In the genomic region with DNA sequence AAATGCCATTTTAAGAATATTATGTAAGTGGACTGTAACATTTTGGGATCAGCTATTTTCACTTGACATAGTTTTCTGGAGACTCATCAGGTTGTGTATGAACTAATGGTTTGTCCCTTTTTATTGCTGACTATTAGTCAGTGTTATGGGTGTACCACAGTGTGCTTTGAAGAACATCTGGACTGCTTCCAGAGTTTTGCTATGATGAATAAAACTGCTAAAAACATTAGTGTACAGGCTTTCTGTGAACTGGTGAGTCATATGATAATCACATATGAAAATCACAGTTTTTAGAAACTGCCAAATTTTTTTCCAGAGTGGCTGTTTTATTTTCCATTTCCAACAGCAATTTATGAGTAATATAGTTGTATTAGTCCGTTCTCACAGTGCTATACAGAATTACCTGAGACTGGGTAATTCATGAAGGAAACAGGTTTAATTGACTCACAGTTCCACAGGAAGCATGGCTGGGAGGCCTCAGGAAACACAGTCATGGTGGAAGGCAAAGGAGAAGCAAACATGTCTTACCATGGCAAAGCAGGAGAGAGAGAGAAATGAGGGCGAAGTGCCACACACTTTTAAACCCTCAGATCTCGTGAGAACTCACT, we compare ENCODE assay signal across 16 cellular contexts.
DNase-seq lines count a peak whose midpoint lies in the region; ATAC-seq and TF ChIP-seq lines count a peak whose summit lies in the region.
"Had no signal": no experiment of that assay in that cellular context is flagged by ENCODE, and none has a peak within 500 bp of the region (broad histone marks: within the 10 kb centered on the region; RNA-seq: fewer than 3 reads in every experiment).

No MANE protein-coding gene starts in this region.

- intact Hi-C loops in activated CD4-positive, alpha-beta T cell treated with anti-CD3 and anti-CD28 coated beads for 36 hours (cut with DNase I, micrococcal nuclease): no loop called here

- no peaks in the 10 kb centered on the region for H3K27me3 Mint-ChIP-seq in activated CD4-positive, alpha-beta T cell treated with anti-CD3 and anti-CD28 coated beads for 36 hours
- H3K27me3 Mint-ChIP-seq: naive thymus-derived CD8-positive, alpha-beta T cell; stimulated activated naive CD8-positive, alpha-beta T cell treated with anti-CD3 and anti-CD28 coated beads, Interleukin-15, amount 100 ng/mL, for 72 hours had no signal

- no peak overlapping the region for H3K4me3 ChIP-seq in HFF-Myc (replicated peaks; ENCODE audit: low read depth, low read length)
- H3K4me3 ChIP-seq in fibroblast of pulmonary artery (replicated peaks; ENCODE audit: low read depth, low read length): no peak overlapping the region
- H3K4me3 ChIP-seq: prostate gland, vagina had no signal

- CTCF ChIA-PET in activated CD4-positive, alpha-beta T cell treated with anti-CD3 and anti-CD28 coated beads for 36 hours (lab: Charles Lee): no interaction called here

- no peaks in the 10 kb centered on the region for H3K36me3 Mint-ChIP-seq in activated CD4-positive, alpha-beta T cell treated with anti-CD3 and anti-CD28 coated beads for 36 hours (ENCODE audit: low read depth)

- H3K4me3 Mint-ChIP-seq in activated CD4-positive, alpha-beta T cell treated with anti-CD3 and anti-CD28 coated beads for 36 hours: no peak overlapping the region
- H3K4me3 Mint-ChIP-seq: naive thymus-derived CD8-positive, alpha-beta T cell; stimulated activated naive CD8-positive, alpha-beta T cell treated with anti-CD3 and anti-CD28 coated beads, Interleukin-15, amount 100 ng/mL, for 72 hours had no signal

- no peaks in the 10 kb centered on the region for H3K4me1 Mint-ChIP-seq in activated CD4-positive, alpha-beta T cell treated with anti-CD3 and anti-CD28 coated beads for 36 hours
- H3K4me1 Mint-ChIP-seq: naive thymus-derived CD8-positive, alpha-beta T cell; stimulated activated naive CD8-positive, alpha-beta T cell treated with anti-CD3 and anti-CD28 coated beads, Interleukin-15, amount 100 ng/mL, for 72 hours had no signal

- no peak for TF ChIP-seq CTCF in HFF-Myc (IDR thresholded peaks at IDR 0.05; ENCODE audit: low read depth, low read length, missing control alignments)
- no peak for TF ChIP-seq CTCF in fibroblast of pulmonary artery (IDR thresholded peaks at IDR 0.05; ENCODE audit: low read length, missing control alignments)

- ATAC-seq in GM18909 (IDR thresholded peaks at IDR 0.05; ENCODE audit: poor library complexity, unreplicated experiment): no peak
- ATAC-seq in activated CD4-positive, alpha-beta T cell treated with anti-CD3 and anti-CD28 coated beads for 36 hours: no peak
- ATAC-seq in HG03097 (IDR thresholded peaks at IDR 0.05; ENCODE audit: low FRiP score, unreplicated experiment): no peak
- ATAC-seq: naive thymus-derived CD8-positive, alpha-beta T cell; stimulated activated naive CD8-positive, alpha-beta T cell treated with anti-CD3 and anti-CD28 coated beads, Interleukin-15, amount 100 ng/mL, for 72 hours had no signal

- DNase-seq in HFF-Myc (ENCODE audit: extremely low read depth, low read depth) (peak; percentile 6), SW480 (ENCODE audit: low spot score) (peak; percentile 74), fibroblast of pulmonary artery (ENCODE audit: low read depth) (peak; percentile 10), renal cortical epithelial cell (ENCODE audit: low read depth) (peak; percentile 96), DMS79 treated with DMSO at 0.1 percent for 48 hours (lab: John Stamatoyannopoulos, UW) (no peak)
- no peak for DNase-seq in activated CD4-positive, alpha-beta T cell treated with anti-CD3 and anti-CD28 coated beads for 36 hours
- DNase-seq: activated effector memory CD4-positive, alpha-beta T cell treated with anti-CD3 and anti-CD28 coated beads, Interleukin-2, amount 50 U/mL, for 16 hours; anterior cingulate cortex; naive thymus-derived CD8-positive, alpha-beta T cell; NCI-H1417; NCI-H345; stimulated activated naive CD8-positive, alpha-beta T cell treated with anti-CD3 and anti-CD28 coated beads, Interleukin-15, amount 100 ng/mL, for 72 hours had no signal

- no peak overlapping the region for H3K27ac Mint-ChIP-seq in activated CD4-positive, alpha-beta T cell treated with anti-CD3 and anti-CD28 coated beads for 36 hours
- H3K27ac Mint-ChIP-seq: naive thymus-derived CD8-positive, alpha-beta T cell; stimulated activated naive CD8-positive, alpha-beta T cell treated with anti-CD3 and anti-CD28 coated beads, Interleukin-15, amount 100 ng/mL, for 72 hours had no signal

- POLR2A ChIA-PET in activated CD4-positive, alpha-beta T cell treated with anti-CD3 and anti-CD28 coated beads for 36 hours (lab: Charles Lee): no interaction called here

- peaks cover 24% of the 10 kb centered on the region for H3K9me3 Mint-ChIP-seq in activated CD4-positive, alpha-beta T cell treated with anti-CD3 and anti-CD28 coated beads for 36 hours (ENCODE audit: low read depth)

Comparison
In these comparisons a context has a peak if more than half of its experiments do, and no peak if none do; other contexts are left out.
1. DNase-seq: peak in HFF-Myc (single experiment), SW480 (single experiment), fibroblast of pulmonary artery (single experiment) and renal cortical epithelial cell (single experiment); none in activated CD4-positive, alpha-beta T cell treated with anti-CD3 and anti-CD28 coated beads for 36 hours (single experiment) and DMS79 treated with DMSO at 0.1 percent for 48 hours (single experiment).